ENCODE assay signal across 35 cellular contexts in the genomic region with DNA sequence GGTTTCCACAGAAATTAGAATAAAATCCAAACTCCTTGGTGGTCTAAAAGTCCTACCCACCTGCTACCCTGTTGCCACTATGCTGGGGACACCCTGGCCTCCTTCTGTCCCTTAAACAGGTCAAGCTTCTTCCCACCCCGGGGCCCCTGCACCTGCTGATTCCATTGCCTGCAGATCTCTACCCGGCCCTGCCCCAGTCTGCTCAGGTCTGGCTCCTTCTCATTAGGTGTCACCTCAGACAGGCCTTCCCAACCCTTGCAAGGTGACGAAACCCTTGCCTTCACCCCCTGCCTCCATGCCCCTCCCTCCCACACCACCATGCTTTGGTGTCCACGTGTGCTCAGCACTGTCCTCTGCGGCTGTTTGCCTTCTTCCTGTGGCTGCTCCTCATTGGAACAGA.
"Had no signal": no experiment of that assay in that cellular context is flagged by ENCODE, and none has a peak within 500 bp of the region (broad histone marks: within the 10 kb centered on the region; RNA-seq: fewer than 3 reads in every experiment).

No MANE protein-coding gene starts in this region.

- H3K27ac ChIP-seq: KMS-11 had no signal

- DNase-seq: Karpas-422, Kasumi-1, KG1, MG63, MM.1S, MV-4-11, NCI-H1048, NCI-H1092, NCI-H1105, NCI-H1105 treated with DMSO at 0.1 percent for 48 hours, NCI-H1417, NCI-H1417 treated with DMSO at 0.1 percent for 48 hours, NCI-H1436, NCI-H1436 treated with DMSO at 0.1 percent for 48 hours, NCI-H146, NCI-H1694, NCI-H1694 treated with DMSO at 0.1 percent for 48 hours, NCI-H187, NCI-H187 treated with DMSO at 0.1 percent for 48 hours, NCI-H1930, NCI-H2029, NCI-H2029 treated with DMSO at 0.1 percent for 48 hours, NCI-H2081, NCI-H2081 treated with DMSO at 0.1 percent for 48 hours, NCI-H2107, NCI-H2171, NCI-H2171 treated with DMSO at 0.1 percent for 48 hours, NCI-H2227 treated with DMSO at 0.1 percent for 48 hours, NCI-H226, NCI-H345, NCI-H446, NCI-H446 treated with DMSO at 0.1 percent for 48 hours, NCI-H510A, NCI-H510A treated with DMSO at 0.1 percent for 48 hours had no signal

- H3K9ac ChIP-seq: KMS-11 had no signal

- H3K36me3 ChIP-seq: MG63 had no signal

- H3K9me3 ChIP-seq: MG63 had no signal

- H3K27me3 ChIP-seq: MG63 had no signal

- H3K4me3 ChIP-seq: MG63 had no signal

- H3K4me2 ChIP-seq: KMS-11 had no signal
